In genomic region chr11:36454551-36454950, GRCh38 we compare ENCODE assay signal across 17 cellular contexts. TPM values are rescaled to one million over a fixed set of nuclear protein-coding genes. Genes with fewer than 3 reads are reported as not detected.
DNase-seq lines count a peak whose midpoint lies in the region; ATAC-seq, FAIRE-seq and TF ChIP-seq lines count a peak whose summit lies in the region.
"Had no signal": no experiment of that assay in that cellular context is flagged by ENCODE, and none has a peak within 500 bp of the region (broad histone marks: within the 10 kb centered on the region; RNA-seq: fewer than 3 reads in every experiment).

No MANE protein-coding gene starts in this region.

- H3K9ac ChIP-seq in Loucy (ENCODE audit: low read depth, low read length, poor library complexity, severe bottlenecking) (peak overlapping the region; percentile 79), H1 (replicated peaks in 1 of 4; ENCODE audit: extremely low read depth in 1 of 4, low read depth in 3 of 4, low read length in 3 of 4) (no peak overlapping the region)

- H3K14ac ChIP-seq in H1 (ENCODE audit: insufficient read length) = no peak overlapping the region

- H3K4ac ChIP-seq in H1 (replicated peaks; ENCODE audit: insufficient read length, low read depth, low read length) = no peak overlapping the region

- peak overlapping the region; percentile 73 for H4K5ac ChIP-seq in H1 (ENCODE audit: insufficient read length, low read depth, low read length)

- H3K36me3 Mint-ChIP-seq in stimulated activated memory B cell treated with anti-CD40 and anti-IgM and Interleukin-4, amounts not matched to agents 10 μg/mL and 1 μg/mL and 100 μg/mL, for 72 hours = no peaks in the 10 kb centered on the region

- peaks cover 27% of the 10 kb centered on the region for H3F3A ChIP-seq in Loucy (ENCODE audit: low read depth)

- no peak overlapping the region for H2BK20ac ChIP-seq in H1 (ENCODE audit: low read length)

- H3K79me2 ChIP-seq in Loucy (ENCODE audit: insufficient read depth, low read length) (peaks cover 44% of the 10 kb centered on the region; the same call in 1 of the 2 replicates), H1 (ENCODE audit: control insufficient read depth in 1 of 2, insufficient read depth in 2 of 2, low read length in 2 of 2) (no peaks in the 10 kb centered on the region), osteoblast (ENCODE audit: insufficient read depth, low read length) (no peaks in the 10 kb centered on the region)

- H3K36me3 ChIP-seq in A673 (ENCODE audit: insufficient read depth, low read length, poor library complexity, severe bottlenecking) (peaks cover 15% of the 10 kb centered on the region), Loucy (ENCODE audit: insufficient read depth, low read length) (peaks cover 80% of the 10 kb centered on the region; the same call in 1 of the 2 replicates), H1 (ENCODE audit: control insufficient read depth in 2 of 4, insufficient read depth in 4 of 4, low read length in 3 of 4) (peaks cover 0 to 5% (median 0%) of the 10 kb centered on the region in 4 experiments; a peak in 1 of 8 replicates), osteoblast (ENCODE audit: insufficient read depth, low read length) (peaks cover 6% of the 10 kb centered on the region)
- H3K36me3 ChIP-seq: vagina had no signal

- H3K4me3 Mint-ChIP-seq in stimulated activated memory B cell treated with anti-CD40 and anti-IgM and Interleukin-4, amounts not matched to agents 10 μg/mL and 1 μg/mL and 100 μg/mL, for 72 hours = no peak overlapping the region

- no peak for FAIRE-seq in H1 (lab: Jason Lieb, UNC)
- FAIRE-seq: pancreas had no signal

- H3K23ac ChIP-seq in H1 (ENCODE audit: insufficient read length) = no peak overlapping the region

- H3K27ac ChIP-seq in A673 (ENCODE audit: low read depth, low read length, poor library complexity, severe bottlenecking) (peak overlapping the region; percentile 63), H1 (ENCODE audit: low read depth, low read length) (peak overlapping the region; percentile 37; the same call in 1 of the 2 replicates), osteoblast (ENCODE audit: low read depth, low read length) (peak overlapping the region; percentile 83)
- H3K27ac ChIP-seq: pancreas had no signal

- H3K4me3 ChIP-seq in A673 (ENCODE audit: low read depth, low read length, poor library complexity, severe bottlenecking) (no peak overlapping the region), Loucy (ENCODE audit: low read length, poor library complexity, severe bottlenecking) (no peak overlapping the region), H1 (ENCODE audit: extremely low read depth in 1 of 4, insufficient read depth in 2 of 4, low read depth in 3 of 4, low read length in 4 of 4) (no peak overlapping the region), osteoblast (ENCODE audit: insufficient read depth, low read length) (no peak overlapping the region)
- H3K4me3 ChIP-seq: pancreas, vagina had no signal

- peaks cover 24% of the 10 kb centered on the region for H3K4me1 Mint-ChIP-seq in stimulated activated memory B cell treated with anti-CD40 and anti-IgM and Interleukin-4, amounts not matched to agents 10 μg/mL and 1 μg/mL and 100 μg/mL, for 72 hours

- TF ChIP-seq EP300 in H1 (IDR thresholded peaks at IDR 0.05; ENCODE audit: borderline replicate concordance in 1 of 2, low read depth in 2 of 2, low read length in 2 of 2) = no peak

- no peak overlapping the region for H3K56ac ChIP-seq in H1 (replicated peaks; ENCODE audit: insufficient read length, low read depth, low read length)

- H3K9me3 Mint-ChIP-seq in stimulated activated memory B cell treated with anti-CD40 and anti-IgM and Interleukin-4, amounts not matched to agents 10 μg/mL and 1 μg/mL and 100 μg/mL, for 72 hours = no peaks in the 10 kb centered on the region
- H3K9me3 Mint-ChIP-seq: effector memory CD8-positive, alpha-beta T cell had no signal

- BruUV-seq in A673 (replicated peaks; lab: Mats Ljungman, UMichigan) = no TSS peak

- H3K9me3 ChIP-seq in A673 (ENCODE audit: low read depth, low read length, poor library complexity, severe bottlenecking) (no peaks in the 10 kb centered on the region), Loucy (ENCODE audit: insufficient read depth, low read depth, low read length) (no peaks in the 10 kb centered on the region), H1 (ENCODE audit: insufficient read depth in 2 of 2, low read depth in 1 of 2, low read length in 1 of 2) (no peaks in the 10 kb centered on the region), osteoblast (ENCODE audit: low read depth, low read length) (no peaks in the 10 kb centered on the region)
- H3K9me3 ChIP-seq: pancreas, vagina had no signal

- DNase-seq in A673 (ENCODE audit: low spot score) (no peak), H1 (ENCODE audit: low read depth in 1 of 2, low spot score in 2 of 2) (peak in 1 of 2 experiments; percentile 50), osteoblast (ENCODE audit: insufficient read length, low spot score, missing footprints) (no peak), COLO829 (ENCODE audit: low spot score) (no peak)
- DNase-seq: activated CD4-positive, alpha-beta T cell treated with anti-CD3 and anti-CD28 coated beads, Interleukin-2, amount 50 U/mL, for 4 hours; DMS153; effector memory CD8-positive, alpha-beta T cell; NCI-H1436; NCI-H526; T1000 had no signal

- CTCF ChIA-PET in A673 (lab: Charles Lee) (no interaction called here), H1 (lab: Charles Lee; ENCODE audit: partially characterized antibody) (interaction anchor here (0.8 to 5.6 kb wide), 8 partner anchors 10 to 575 kb away, joined by 3 to 59 read pairs (median 4); no protein-coding TSS in a partner anchor)

- H3K4me1 ChIP-seq in A673 (ENCODE audit: insufficient read depth, low read length, poor library complexity, severe bottlenecking) = peaks cover 19% of the 10 kb centered on the region
- H3K4me1 ChIP-seq in Loucy (ENCODE audit: insufficient read depth, low read length, poor library complexity, severe bottlenecking) = peaks cover 72% of the 10 kb centered on the region
- H3K4me1 ChIP-seq in H1 (replicated peaks in 1 of 4; ENCODE audit: control insufficient read depth in 3 of 4, insufficient read depth in 4 of 4, low read length in 3 of 4) = peaks cover 0 to 24% (median 11%) of the 10 kb centered on the region in 4 experiments; a peak in 6 of 7 replicates
- H3K4me1 ChIP-seq in osteoblast (ENCODE audit: insufficient read depth, low read length) = peaks cover 63% of the 10 kb centered on the region

- peak overlapping the region; percentile 84 for H3K4me2 ChIP-seq in Loucy (ENCODE audit: low read depth, low read length, poor library complexity, severe bottlenecking)
- H3K4me2 ChIP-seq in H1 (ENCODE audit: insufficient read depth in 1 of 2, low read depth in 2 of 2, low read length in 2 of 2) = peak overlapping the region in 1 of 2 experiments; percentile 56; a peak in 1 of 4 replicates
- no peak overlapping the region for H3K4me2 ChIP-seq in osteoblast (ENCODE audit: insufficient read depth, low read length)

- TF ChIP-seq CTCF in A673 (conservative IDR thresholded peaks at IDR 0.05; ENCODE audit: low read depth, low read length) (no peak), Loucy (conservative IDR thresholded peaks at IDR 0.05; ENCODE audit: low read length) (no peak), H1 (IDR thresholded peaks at IDR 0.05; ENCODE audit: control extremely low read depth in 1 of 3, insufficient read depth in 1 of 3, low read depth in 1 of 3, low read length in 3 of 3) (no peak), osteoblast (IDR thresholded peaks at IDR 0.05; ENCODE audit: extremely low read depth, low read depth, low read length) (no peak)

- no peaks in the 10 kb centered on the region for H3K27me3 Mint-ChIP-seq in stimulated activated memory B cell treated with anti-CD40 and anti-IgM and Interleukin-4, amounts not matched to agents 10 μg/mL and 1 μg/mL and 100 μg/mL, for 72 hours
- H3K27me3 Mint-ChIP-seq: effector memory CD8-positive, alpha-beta T cell had no signal

- 0 out of 2 replicates have a peak overlapping the region, but pooled peaks have one; percentile 2 for H2BK5ac ChIP-seq in H1 (ENCODE audit: low read depth, low read length)

- peak overlapping the region; percentile 56; the same call in 1 of the 2 replicates for H3K18ac ChIP-seq in H1 (ENCODE audit: extremely low read depth, low read length)

- H2BK120ac ChIP-seq in H1 (replicated peaks; ENCODE audit: low read depth, low read length) = no peak overlapping the region

- H3K79me1 ChIP-seq in H1 (ENCODE audit: low read depth, low read length) = no peaks in the 10 kb centered on the region

- H4K20me1 ChIP-seq in Loucy (ENCODE audit: insufficient read depth, low read length, poor library complexity, severe bottlenecking) (no peaks in the 10 kb centered on the region), H1 (replicated peaks in 1 of 2; ENCODE audit: control insufficient read depth in 1 of 2, insufficient read depth in 2 of 2, low read length in 2 of 2) (no peaks in the 10 kb centered on the region), osteoblast (ENCODE audit: insufficient read depth, low read length) (no peaks in the 10 kb centered on the region)

- H2AK5ac ChIP-seq in H1 (ENCODE audit: low read depth, low read length) = no peak overlapping the region

- 75% methylated on average over 18 of the region's 18 CpGs; no CpG with 5 or more reads in 1 of the 2 experiments for WGBS in H1 (ENCODE audit: extremely low coverage in 1 of 2, insufficient coverage in 1 of 2, insufficient read length in 1 of 2, insufficient replicate concordance in 2 of 2, low coverage in 1 of 2, low lambda C conversion rate in 2 of 2, missing lambda C conversion rate in 1 of 2), 2 experiments

- H4K8ac ChIP-seq in H1 (ENCODE audit: extremely low read depth, insufficient read depth, low read length) = peak overlapping the region; percentile 81; the same call in 1 of the 2 replicates

- peak overlapping the region; percentile 29; the same call in 1 of the 2 replicates for H2BK12ac ChIP-seq in H1 (ENCODE audit: low read depth, low read length)

- no peak for ATAC-seq in HG02610 (IDR thresholded peaks at IDR 0.05; ENCODE audit: unreplicated experiment)
- no peak for ATAC-seq in esophagus mucosa
- ATAC-seq in stimulated activated memory B cell treated with anti-CD40 and anti-IgM and Interleukin-4, amounts not matched to agents 10 μg/mL and 1 μg/mL and 100 μg/mL, for 72 hours = no peak
- ATAC-seq: effector memory CD8-positive, alpha-beta T cell; HCT116 had no signal

- no peak overlapping the region for H3K27ac Mint-ChIP-seq in stimulated activated memory B cell treated with anti-CD40 and anti-IgM and Interleukin-4, amounts not matched to agents 10 μg/mL and 1 μg/mL and 100 μg/mL, for 72 hours

- TF ChIP-seq POLR2A in H1 (IDR thresholded peaks at IDR 0.05; ENCODE audit: control extremely low read depth in 1 of 2, low read depth in 2 of 2, low read length in 2 of 2) = no peak

- H3K27me3 ChIP-seq in A673 (replicated peaks; ENCODE audit: insufficient read depth, low read depth, low read length, poor library complexity) (no peaks in the 10 kb centered on the region), Loucy (ENCODE audit: insufficient read depth, low read length, poor library complexity, severe bottlenecking) (no peaks in the 10 kb centered on the region), H1 (replicated peaks in 1 of 4; ENCODE audit: control insufficient read depth in 3 of 4, extremely low read depth in 1 of 4, insufficient read depth in 3 of 4, low read length in 3 of 4) (no peaks in the 10 kb centered on the region), osteoblast (ENCODE audit: insufficient read depth, low read length) (no peaks in the 10 kb centered on the region)
- H3K27me3 ChIP-seq: pancreas, vagina had no signal

- TF ChIP-seq RAD21 in H1 (IDR thresholded peaks at IDR 0.05 in 1 of 2, conservative IDR thresholded peaks at IDR 0.05 in 1 of 2; ENCODE audit: low read depth in 2 of 2, low read length in 2 of 2) = no peak

- H4K91ac ChIP-seq in H1 (replicated peaks; ENCODE audit: insufficient read length, low read length) = peak overlapping the region; percentile 77

- POLR2A ChIA-PET in A673 (lab: Charles Lee; ENCODE audit: low non-redundant PET) (no interaction called here), H1 (lab: Charles Lee; ENCODE audit: partially characterized antibody) (interaction anchor here (1.9 kb wide), 1 partner anchor 59 kb away, joined by 4 read pairs; no protein-coding TSS in a partner anchor)

- no peaks in the 10 kb centered on the region for H3K9me2 ChIP-seq in Loucy (replicated peaks; ENCODE audit: low read depth, low read length)

- intact Hi-C loops in A673 (cut with micrococcal nuclease; ENCODE audit: unreplicated experiment) = loop anchor here (5.0 kb wide), 1 partner anchor 52 kb away; no protein-coding TSS in a partner anchor

- H3K23me2 ChIP-seq in H1 (ENCODE audit: low read depth, low read length) = no peaks in the 10 kb centered on the region

- H2AFZ ChIP-seq in Loucy (ENCODE audit: low read length) (no peak overlapping the region), H1 (ENCODE audit: low read length) (no peak overlapping the region), osteoblast (ENCODE audit: low read length) (no peak overlapping the region)

- peak overlapping the region; percentile 67; the same call in 1 of the 2 replicates for H2BK15ac ChIP-seq in H1 (ENCODE audit: low read length)

RNA-seq across cellular contexts. Expression of gene TRAF6, which starts 55.5 kb away (rescaled TPM):
- 25.5 and 28.6 TPM in 2 replicates for total RNA-seq in A673 (2021)
- total RNA-seq in H1 (2021; fragmentation: NEBNext Ultra II Directional; extraction: Animal tissue kit (Norgen Biotek cat#: 25700)) = 8.8 and 9.4 TPM in 2 replicates
- polyA plus RNA-seq in H1 (2011; rRNA removed) = 2.6 and 4.6 TPM in 2 replicates
- polyA plus RNA-seq in H1 (2011; cell fraction: cytosol; rRNA removed) = 3.7 TPM
- polyA plus RNA-seq in H1 (2011; cell fraction: nucleus; rRNA removed) = 5.2 TPM
- polyA plus RNA-seq in H1 (2012, experiment 1 of 2) = 4.2 to 5.0 TPM (median 4.5 TPM) in 4 replicates
- 0.45 TPM for polyA plus RNA-seq in H1 (2012, experiment 2 of 2)
- polyA plus RNA-seq in H1 (2013, experiment 1 of 2) = 4.4 TPM
- polyA plus RNA-seq in H1 (2013, experiment 2 of 2) = 4.3 TPM
- 10.4 and 13.4 TPM in 2 replicates for polyA minus RNA-seq in H1 (2011; rRNA and poly(A)+ RNA removed)
- 4.9 TPM for polyA minus RNA-seq in H1 (2011; cell fraction: cytosol; rRNA and poly(A)+ RNA removed)
- polyA minus RNA-seq in H1 (2011; cell fraction: nucleus; rRNA and poly(A)+ RNA removed) = 11.3 TPM
- total RNA-seq in osteoblast = 11.6 and 12.1 TPM in 2 replicates
- 7.9 TPM for total RNA-seq in esophagus mucosa
